24 cellular contexts compared by ENCODE assay signal in genomic region chr11:103944251-103944944, GRCh38.
"Had no signal": no experiment of that assay in that cellular context is flagged by ENCODE, and none has a peak within 500 bp of the region (broad histone marks: within the 10 kb centered on the region; RNA-seq: fewer than 3 reads in every experiment).

No MANE protein-coding gene starts in this region.

- H3K4me3 ChIP-seq: colonic mucosa, esophagus muscularis mucosa, gastroesophageal sphincter, heart left ventricle, lung, pancreas, right atrium auricular region, testis, tibial artery, upper lobe of left lung had no signal

- H3K36me3 ChIP-seq: colonic mucosa, esophagus muscularis mucosa, gastroesophageal sphincter, neutrophil, pancreas, right atrium auricular region, tibial artery, upper lobe of left lung had no signal

- H3K27ac ChIP-seq: colonic mucosa, esophagus muscularis mucosa, foreskin keratinocyte, gastroesophageal sphincter, heart left ventricle, neutrophil, pancreas, right atrium auricular region, testis, tibial artery, upper lobe of left lung had no signal

- ATAC-seq: foreskin keratinocyte; gastroesophageal sphincter; heart left ventricle; left lobe of liver; natural killer cell treated with Interleukin-12 subunit alpha and Interleukin-12 subunit beta and Interleukin-15 and Interleukin-18, amount 100 ng/mL, for 72 hours; pancreas; sciatic nerve; stimulated activated memory B cell treated with anti-CD40 and anti-IgM and Interleukin-4, amounts not matched to agents 10 μg/mL and 1 μg/mL and 100 μg/mL, for 72 hours; stimulated activated naive CD8-positive, alpha-beta T cell treated with anti-CD3 and anti-CD28 coated beads, Interleukin-15, Interleukin-2, amounts not matched to agents 100 U/mL and 50 U/mL, for 24 hours had no signal

- H3K4me1 ChIP-seq: colonic mucosa, pancreas, right atrium auricular region, testis, upper lobe of left lung had no signal

- H3K27me3 ChIP-seq: colonic mucosa, esophagus muscularis mucosa, foreskin keratinocyte, gastroesophageal sphincter, heart left ventricle, neutrophil, pancreas, right atrium auricular region, testis, tibial artery, upper lobe of left lung had no signal

- DNase-seq: colonic mucosa; effector memory CD4-positive, alpha-beta T cell; foreskin keratinocyte; heart left ventricle; hippocampal formation; islet precursor cell; kidney glomerular epithelial cell; naive B cell; pancreas; stimulated activated CD4-positive, alpha-beta T cell treated with anti-CD3 and anti-CD28 coated beads, Interleukin-4, amount 100 ng/mL, for 4 hours; stimulated activated naive CD8-positive, alpha-beta T cell treated with anti-CD3 and anti-CD28 coated beads, Interleukin-15, Interleukin-2, amounts not matched to agents 100 U/mL and 50 U/mL, for 24 hours; substantia nigra; testis; tibial artery; upper lobe of left lung had no signal

- H3K9me3 ChIP-seq: colonic mucosa, esophagus muscularis mucosa, gastroesophageal sphincter, heart left ventricle, neutrophil, pancreas, right atrium auricular region, testis, tibial artery, upper lobe of left lung had no signal
